19 cellular contexts compared by ENCODE assay signal in genomic region chr7:150489812-150490211, GRCh38. TPM values are rescaled to one million over a fixed set of nuclear protein-coding genes. Genes with fewer than 3 reads are reported as not detected.
DNase-seq lines count a peak whose midpoint lies in the region; ATAC-seq and TF ChIP-seq lines count a peak whose summit lies in the region.
"Had no signal": no experiment of that assay in that cellular context is flagged by ENCODE, and none has a peak within 500 bp of the region (broad histone marks: within the 10 kb centered on the region; RNA-seq: fewer than 3 reads in every experiment).

No MANE protein-coding gene starts in this region.

- intact Hi-C loops in Right ventricle myocardium superior (cut with DNase I) (no loop called here), right cardiac atrium (cut with DNase I) (no loop called here)

- H3K27ac ChIP-seq in right cardiac atrium (ENCODE audit: low read length) = no peak overlapping the region
- H3K27ac ChIP-seq: KMS-11, PC-9, SK-N-MC had no signal

- ATAC-seq in Right ventricle myocardium superior (ENCODE audit: poor library complexity) = peak; percentile 52
- ATAC-seq in right cardiac atrium = no peak
- no peak for ATAC-seq in effector memory CD8-positive, alpha-beta T cell (replicated peaks)
- no peak for ATAC-seq in HG02884 (IDR thresholded peaks at IDR 0.05; ENCODE audit: unreplicated experiment)
- ATAC-seq in GM21423 (IDR thresholded peaks at IDR 0.05; ENCODE audit: unreplicated experiment) = no peak

- H3K4me3 ChIP-seq in right cardiac atrium (ENCODE audit: low read length) (no peak overlapping the region), NB4 (ENCODE audit: low read depth, low read length) (no peak overlapping the region)
- H3K4me3 ChIP-seq: PC-9, SK-N-MC had no signal

- peaks cover 2% of the 10 kb centered on the region for H3K4me1 ChIP-seq in right cardiac atrium (ENCODE audit: control insufficient read depth, insufficient read depth, low read length)

- H3K27me3 ChIP-seq in right cardiac atrium (ENCODE audit: control insufficient read depth, insufficient read depth) = no peaks in the 10 kb centered on the region

- H3K9me3 ChIP-seq in right cardiac atrium (ENCODE audit: control insufficient read depth, low read length) = no peaks in the 10 kb centered on the region

- no peaks in the 10 kb centered on the region for H3K27me3 Mint-ChIP-seq in effector memory CD8-positive, alpha-beta T cell

- H3K9me3 Mint-ChIP-seq in effector memory CD8-positive, alpha-beta T cell = no peaks in the 10 kb centered on the region

- WGBS in right cardiac atrium = 86% methylated on average over 1 of the region's 1 CpG

- no peak for TF ChIP-seq POLR2A in NB4 (IDR thresholded peaks at IDR 0.05; ENCODE audit: extremely low read depth, insufficient read length)

- H3K27ac Mint-ChIP-seq in effector memory CD8-positive, alpha-beta T cell = no peak overlapping the region

- no peak for TF ChIP-seq CTCF in NB4 (IDR thresholded peaks at IDR 0.05; ENCODE audit: low read depth, low read length)

- no peak overlapping the region for H3K4me3 Mint-ChIP-seq in effector memory CD8-positive, alpha-beta T cell

- H3K36me3 Mint-ChIP-seq in effector memory CD8-positive, alpha-beta T cell (ENCODE audit: insufficient read depth) = peaks cover 3% of the 10 kb centered on the region

- DNase-seq in Right ventricle myocardium superior (no peak), right cardiac atrium (no peak), NB4 (ENCODE audit: low read depth) (peak; percentile 12), SKM-1 treated with dmso at 0.1 percent for 144 hours (lab: John Stamatoyannopoulos, UW; ENCODE audit: unreplicated experiment) (peak; percentile 43), NCI-H1048 (lab: John Stamatoyannopoulos, UW) (no peak)
- no peak for DNase-seq in effector memory CD8-positive, alpha-beta T cell
- DNase-seq: C1 segment of cervical spinal cord, COR-L47, DMS153, NCI-H1417, NCI-H187 treated with DMSO at 0.1 percent for 48 hours, NCI-H69, PC-9 had no signal

- H3K4me1 Mint-ChIP-seq in effector memory CD8-positive, alpha-beta T cell (ENCODE audit: low read depth in 2 of 2) = peaks cover 7 to 19% of the 10 kb centered on the region in 2 donors

RNA-seq across cellular contexts. Expression of gene GIMAP7, which starts 24.9 kb away (rescaled TPM):
- total RNA-seq in Right ventricle myocardium superior (22.2 TPM), right cardiac atrium (10 to 100 TPM; 13.7 to 25.5 (median 14.0) TPM)
- polyA plus RNA-seq in right cardiac atrium = 36.1 TPM
- total RNA-seq: H1, M059J, PC-9 had no signal
- polyA plus RNA-seq: H1 had no signal

RNA-seq across cellular contexts. Expression of gene GIMAP8, which starts 39.4 kb away (rescaled TPM):
- total RNA-seq in Right ventricle myocardium superior (14.4 TPM), right cardiac atrium (10 to 100 TPM; 11.4 to 21.0 (median 12.4) TPM)
- 12.2 TPM for polyA plus RNA-seq in right cardiac atrium
- total RNA-seq: H1, M059J, PC-9 had no signal
- polyA plus RNA-seq: H1 had no signal

Comparison
In these comparisons a context has a peak if more than half of its experiments do, and no peak if none do; other contexts are left out.
1. DNase-seq: peak in NB4 (single experiment) and SKM-1 treated with dmso at 0.1 percent for 144 hours (single experiment); none in Right ventricle myocardium superior (single experiment), right cardiac atrium (0 of 3), effector memory CD8-positive, alpha-beta T cell (0 of 3) and NCI-H1048 (single experiment).